ENCODE assay signal across 1 cellular context in the genomic region with DNA sequence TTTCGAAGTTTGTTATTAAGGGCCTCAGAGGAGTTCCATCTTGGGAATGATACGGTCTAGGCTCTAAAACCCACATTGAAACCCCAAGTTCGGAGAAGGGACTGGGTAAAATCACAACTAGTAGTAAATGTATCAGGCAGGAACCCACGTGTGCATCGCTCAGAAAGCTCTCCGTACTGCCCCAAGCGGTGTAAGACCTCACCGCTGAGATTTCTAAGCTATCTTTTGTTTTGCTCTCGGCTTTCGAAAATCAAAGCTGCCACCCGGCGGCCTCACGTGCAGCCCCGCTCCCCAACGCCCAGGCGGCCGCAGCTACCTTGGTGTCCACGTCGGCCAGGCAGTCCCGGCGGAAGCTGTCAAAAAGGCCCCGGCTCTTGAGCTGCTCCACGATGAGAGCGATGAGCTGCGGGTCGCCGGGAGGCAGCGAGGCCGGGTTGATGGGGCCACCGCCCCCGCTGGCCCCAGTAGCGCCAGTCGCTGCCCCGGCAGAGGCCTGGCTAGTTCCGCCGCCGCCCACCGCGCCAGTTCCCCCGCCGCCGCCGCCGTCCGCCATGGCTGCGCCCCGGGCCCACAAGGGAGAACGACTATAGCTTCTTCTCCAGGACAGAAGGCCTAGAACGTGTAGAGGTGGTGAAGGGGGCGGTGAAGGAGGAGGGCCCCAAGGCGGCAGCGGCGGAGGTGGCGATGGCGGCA.
TF ChIP-seq lines count a peak whose summit lies in the region.

No MANE protein-coding gene starts in this region.

TF ChIP-seq in H1, 55 proteins besides CTCF, POLR2A, EP300 and RAD21 (continued from another document):
- peak; percentile 60 for TF ChIP-seq TAF1 (IDR thresholded peaks at IDR 0.05; ENCODE audit: low read depth, low read length)
- peak; percentile 94; a peak in 3 of 4 replicates for TF ChIP-seq SIN3A (conservative IDR thresholded peaks at IDR 0.05 in 1 of 2, IDR thresholded peaks at IDR 0.05 in 1 of 2; ENCODE audit: low read depth in 1 of 2, low read length in 2 of 2)
- TF ChIP-seq, protein P1, sequence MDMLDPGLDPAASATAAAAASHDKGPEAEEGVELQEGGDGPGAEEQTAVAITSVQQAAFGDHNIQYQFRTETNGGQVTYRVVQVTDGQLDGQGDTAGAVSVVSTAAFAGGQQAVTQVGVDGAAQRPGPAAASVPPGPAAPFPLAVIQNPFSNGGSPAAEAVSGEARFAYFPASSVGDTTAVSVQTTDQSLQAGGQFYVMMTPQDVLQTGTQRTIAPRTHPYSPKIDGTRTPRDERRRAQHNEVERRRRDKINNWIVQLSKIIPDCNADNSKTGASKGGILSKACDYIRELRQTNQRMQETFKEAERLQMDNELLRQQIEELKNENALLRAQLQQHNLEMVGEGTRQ (IDR thresholded peaks at IDR 0.05; ENCODE audit: low read length): peak; percentile 42; the same call in 1 of the 2 replicates
- no peak for TF ChIP-seq RXRA (IDR thresholded peaks at IDR 0.05; ENCODE audit: insufficient read depth, low read depth, low read length)
- TF ChIP-seq, protein P2, sequence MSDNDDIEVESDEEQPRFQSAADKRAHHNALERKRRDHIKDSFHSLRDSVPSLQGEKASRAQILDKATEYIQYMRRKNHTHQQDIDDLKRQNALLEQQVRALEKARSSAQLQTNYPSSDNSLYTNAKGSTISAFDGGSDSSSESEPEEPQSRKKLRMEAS (IDR thresholded peaks at IDR 0.05): peak; percentile 91
- TF ChIP-seq EZH2 (IDR thresholded peaks at IDR 0.05; ENCODE audit: low read depth, low read length, severe bottlenecking): no peak
- TF ChIP-seq, protein P3, sequence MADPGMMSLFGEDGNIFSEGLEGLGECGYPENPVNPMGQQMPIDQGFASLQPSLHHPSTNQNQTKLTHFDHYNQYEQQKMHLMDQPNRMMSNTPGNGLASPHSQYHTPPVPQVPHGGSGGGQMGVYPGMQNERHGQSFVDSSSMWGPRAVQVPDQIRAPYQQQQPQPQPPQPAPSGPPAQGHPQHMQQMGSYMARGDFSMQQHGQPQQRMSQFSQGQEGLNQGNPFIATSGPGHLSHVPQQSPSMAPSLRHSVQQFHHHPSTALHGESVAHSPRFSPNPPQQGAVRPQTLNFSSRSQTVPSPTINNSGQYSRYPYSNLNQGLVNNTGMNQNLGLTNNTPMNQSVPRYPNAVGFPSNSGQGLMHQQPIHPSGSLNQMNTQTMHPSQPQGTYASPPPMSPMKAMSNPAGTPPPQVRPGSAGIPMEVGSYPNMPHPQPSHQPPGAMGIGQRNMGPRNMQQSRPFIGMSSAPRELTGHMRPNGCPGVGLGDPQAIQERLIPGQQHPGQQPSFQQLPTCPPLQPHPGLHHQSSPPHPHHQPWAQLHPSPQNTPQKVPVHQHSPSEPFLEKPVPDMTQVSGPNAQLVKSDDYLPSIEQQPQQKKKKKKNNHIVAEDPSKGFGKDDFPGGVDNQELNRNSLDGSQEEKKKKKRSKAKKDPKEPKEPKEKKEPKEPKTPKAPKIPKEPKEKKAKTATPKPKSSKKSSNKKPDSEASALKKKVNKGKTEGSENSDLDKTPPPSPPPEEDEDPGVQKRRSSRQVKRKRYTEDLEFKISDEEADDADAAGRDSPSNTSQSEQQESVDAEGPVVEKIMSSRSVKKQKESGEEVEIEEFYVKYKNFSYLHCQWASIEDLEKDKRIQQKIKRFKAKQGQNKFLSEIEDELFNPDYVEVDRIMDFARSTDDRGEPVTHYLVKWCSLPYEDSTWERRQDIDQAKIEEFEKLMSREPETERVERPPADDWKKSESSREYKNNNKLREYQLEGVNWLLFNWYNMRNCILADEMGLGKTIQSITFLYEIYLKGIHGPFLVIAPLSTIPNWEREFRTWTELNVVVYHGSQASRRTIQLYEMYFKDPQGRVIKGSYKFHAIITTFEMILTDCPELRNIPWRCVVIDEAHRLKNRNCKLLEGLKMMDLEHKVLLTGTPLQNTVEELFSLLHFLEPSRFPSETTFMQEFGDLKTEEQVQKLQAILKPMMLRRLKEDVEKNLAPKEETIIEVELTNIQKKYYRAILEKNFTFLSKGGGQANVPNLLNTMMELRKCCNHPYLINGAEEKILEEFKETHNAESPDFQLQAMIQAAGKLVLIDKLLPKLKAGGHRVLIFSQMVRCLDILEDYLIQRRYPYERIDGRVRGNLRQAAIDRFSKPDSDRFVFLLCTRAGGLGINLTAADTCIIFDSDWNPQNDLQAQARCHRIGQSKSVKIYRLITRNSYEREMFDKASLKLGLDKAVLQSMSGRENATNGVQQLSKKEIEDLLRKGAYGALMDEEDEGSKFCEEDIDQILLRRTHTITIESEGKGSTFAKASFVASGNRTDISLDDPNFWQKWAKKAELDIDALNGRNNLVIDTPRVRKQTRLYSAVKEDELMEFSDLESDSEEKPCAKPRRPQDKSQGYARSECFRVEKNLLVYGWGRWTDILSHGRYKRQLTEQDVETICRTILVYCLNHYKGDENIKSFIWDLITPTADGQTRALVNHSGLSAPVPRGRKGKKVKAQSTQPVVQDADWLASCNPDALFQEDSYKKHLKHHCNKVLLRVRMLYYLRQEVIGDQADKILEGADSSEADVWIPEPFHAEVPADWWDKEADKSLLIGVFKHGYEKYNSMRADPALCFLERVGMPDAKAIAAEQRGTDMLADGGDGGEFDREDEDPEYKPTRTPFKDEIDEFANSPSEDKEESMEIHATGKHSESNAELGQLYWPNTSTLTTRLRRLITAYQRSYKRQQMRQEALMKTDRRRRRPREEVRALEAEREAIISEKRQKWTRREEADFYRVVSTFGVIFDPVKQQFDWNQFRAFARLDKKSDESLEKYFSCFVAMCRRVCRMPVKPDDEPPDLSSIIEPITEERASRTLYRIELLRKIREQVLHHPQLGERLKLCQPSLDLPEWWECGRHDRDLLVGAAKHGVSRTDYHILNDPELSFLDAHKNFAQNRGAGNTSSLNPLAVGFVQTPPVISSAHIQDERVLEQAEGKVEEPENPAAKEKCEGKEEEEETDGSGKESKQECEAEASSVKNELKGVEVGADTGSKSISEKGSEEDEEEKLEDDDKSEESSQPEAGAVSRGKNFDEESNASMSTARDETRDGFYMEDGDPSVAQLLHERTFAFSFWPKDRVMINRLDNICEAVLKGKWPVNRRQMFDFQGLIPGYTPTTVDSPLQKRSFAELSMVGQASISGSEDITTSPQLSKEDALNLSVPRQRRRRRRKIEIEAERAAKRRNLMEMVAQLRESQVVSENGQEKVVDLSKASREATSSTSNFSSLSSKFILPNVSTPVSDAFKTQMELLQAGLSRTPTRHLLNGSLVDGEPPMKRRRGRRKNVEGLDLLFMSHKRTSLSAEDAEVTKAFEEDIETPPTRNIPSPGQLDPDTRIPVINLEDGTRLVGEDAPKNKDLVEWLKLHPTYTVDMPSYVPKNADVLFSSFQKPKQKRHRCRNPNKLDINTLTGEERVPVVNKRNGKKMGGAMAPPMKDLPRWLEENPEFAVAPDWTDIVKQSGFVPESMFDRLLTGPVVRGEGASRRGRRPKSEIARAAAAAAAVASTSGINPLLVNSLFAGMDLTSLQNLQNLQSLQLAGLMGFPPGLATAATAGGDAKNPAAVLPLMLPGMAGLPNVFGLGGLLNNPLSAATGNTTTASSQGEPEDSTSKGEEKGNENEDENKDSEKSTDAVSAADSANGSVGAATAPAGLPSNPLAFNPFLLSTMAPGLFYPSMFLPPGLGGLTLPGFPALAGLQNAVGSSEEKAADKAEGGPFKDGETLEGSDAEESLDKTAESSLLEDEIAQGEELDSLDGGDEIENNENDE (IDR thresholded peaks at IDR 0.05; ENCODE audit: insufficient replicate concordance, low read length): no peak
- TF ChIP-seq CHD1 (IDR thresholded peaks at IDR 0.05; ENCODE audit: low read depth, low read length): no peak
- TF ChIP-seq PHF8 (conservative IDR thresholded peaks at IDR 0.05; ENCODE audit: low read depth, low read length): peak; percentile 73
- TF ChIP-seq, protein P4, sequence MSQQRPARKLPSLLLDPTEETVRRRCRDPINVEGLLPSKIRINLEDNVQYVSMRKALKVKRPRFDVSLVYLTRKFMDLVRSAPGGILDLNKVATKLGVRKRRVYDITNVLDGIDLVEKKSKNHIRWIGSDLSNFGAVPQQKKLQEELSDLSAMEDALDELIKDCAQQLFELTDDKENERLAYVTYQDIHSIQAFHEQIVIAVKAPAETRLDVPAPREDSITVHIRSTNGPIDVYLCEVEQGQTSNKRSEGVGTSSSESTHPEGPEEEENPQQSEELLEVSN (IDR thresholded peaks at IDR 0.05): no peak
- TF ChIP-seq TAF7 (optimal IDR thresholded peaks at IDR 0.05; ENCODE audit: borderline replicate concordance, low read depth, low read length): peak; percentile 7
- TF ChIP-seq ZNF274 (IDR thresholded peaks at IDR 0.05; ENCODE audit: borderline replicate concordance, extremely low read depth, low read length): no peak
- TF ChIP-seq GABPA (IDR thresholded peaks at IDR 0.05; ENCODE audit: borderline replicate concordance, insufficient read depth, low read length): no peak
- TF ChIP-seq NRF1 (IDR thresholded peaks at IDR 0.05; ENCODE audit: low read depth, low read length): no peak
- no peak for TF ChIP-seq CBX5 (IDR thresholded peaks at IDR 0.05; ENCODE audit: low read depth, low read length)
- TF ChIP-seq POLR2AphosphoS5 (IDR thresholded peaks at IDR 0.05; ENCODE audit: low read depth, low read length): no peak; the same call in 1 of the 2 replicates
- TF ChIP-seq CBX8 (IDR thresholded peaks at IDR 0.05; ENCODE audit: borderline replicate concordance, low read depth, low read length): no peak
- TF ChIP-seq MAFK (IDR thresholded peaks at IDR 0.05; ENCODE audit: low read depth, low read length): no peak
- TF ChIP-seq RFX5 (IDR thresholded peaks at IDR 0.05; ENCODE audit: borderline replicate concordance, low read depth, low read length): no peak
- TF ChIP-seq SIRT6 (IDR thresholded peaks at IDR 0.05; ENCODE audit: low read length): no peak
- TF ChIP-seq SUZ12 (IDR thresholded peaks at IDR 0.05; ENCODE audit: low read length): no peak
- TF ChIP-seq CHD2 (IDR thresholded peaks at IDR 0.05; ENCODE audit: low read length): no peak
- TF ChIP-seq SP1 (IDR thresholded peaks at IDR 0.05; ENCODE audit: low read depth, low read length): no peak
- peak; percentile 67 for TF ChIP-seq SAP30 (IDR thresholded peaks at IDR 0.05; ENCODE audit: insufficient read depth, insufficient replicate concordance, low read length)
- no peak for TF ChIP-seq TCF12 (IDR thresholded peaks at IDR 0.05; ENCODE audit: low read depth, low read length)
- TF ChIP-seq SIX5 (IDR thresholded peaks at IDR 0.05; ENCODE audit: low read depth, low read length): no peak
- TF ChIP-seq, protein P5, sequence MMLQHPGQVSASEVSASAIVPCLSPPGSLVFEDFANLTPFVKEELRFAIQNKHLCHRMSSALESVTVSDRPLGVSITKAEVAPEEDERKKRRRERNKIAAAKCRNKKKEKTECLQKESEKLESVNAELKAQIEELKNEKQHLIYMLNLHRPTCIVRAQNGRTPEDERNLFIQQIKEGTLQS (IDR thresholded peaks at IDR 0.05; ENCODE audit: insufficient read depth, low read depth, low read length): 0 out of 2 replicates have a peak, but pooled peaks have one; percentile 31
- TF ChIP-seq KDM1A (IDR thresholded peaks at IDR 0.05; ENCODE audit: borderline replicate concordance, low read length): no peak
- 0 out of 2 replicates have a peak, but pooled peaks have one; percentile 19 for TF ChIP-seq KDM5A (IDR thresholded peaks at IDR 0.05; ENCODE audit: low read length)
- peak; percentile 6 to 86; a peak in 2 of 4 replicates for TF ChIP-seq HDAC2 (IDR thresholded peaks at IDR 0.05; ENCODE audit: borderline replicate concordance in 1 of 2, low read depth in 2 of 2, low read length in 2 of 2)
- no peak for TF ChIP-seq HDAC6 (IDR thresholded peaks at IDR 0.05; ENCODE audit: low read depth, low read length)
- TF ChIP-seq TBP (IDR thresholded peaks at IDR 0.05; ENCODE audit: low read depth, low read length): peak; percentile 35; the same call in 1 of the 2 replicates
- TF ChIP-seq ASH2L (IDR thresholded peaks at IDR 0.05; ENCODE audit: low read length): peak; percentile 91
- TF ChIP-seq KDM4A (IDR thresholded peaks at IDR 0.05; ENCODE audit: low read depth, low read length, severe bottlenecking): peak; percentile 4
